Comparison of ENCODE assay signal across 12 cellular contexts in genomic region chr9:87194471-87194870, GRCh38.
DNase-seq lines count a peak whose midpoint lies in the region; TF ChIP-seq lines count a peak whose summit lies in the region.
"Had no signal": no experiment of that assay in that cellular context is flagged by ENCODE, and none has a peak within 500 bp of the region (broad histone marks: within the 10 kb centered on the region; RNA-seq: fewer than 3 reads in every experiment).

No MANE protein-coding gene starts in this region.

- TF ChIP-seq CTCF in smooth muscle cell (IDR thresholded peaks at IDR 0.05; ENCODE audit: borderline replicate concordance, insufficient read depth, poor library complexity, severe bottlenecking), result no peak

- H3K9me3 ChIP-seq in smooth muscle cell (replicated peaks; ENCODE audit: low read depth) (no peaks in the 10 kb centered on the region), Karpas-422 (ENCODE audit: low read length) (no peaks in the 10 kb centered on the region)
- H3K9me3 ChIP-seq: pancreas had no signal

- DNase-seq in GM04503 (ENCODE audit: low read depth) (peak; percentile 84), amniotic epithelial cell (ENCODE audit: low read depth) (peak; percentile 94), iris pigment epithelial cell (ENCODE audit: low read depth) (peak; percentile 96), smooth muscle cell (lab: John Stamatoyannopoulos, UW; ENCODE audit: unreplicated experiment) (no peak), NOMO-1 treated with dmso at 0.1 percent for 144 hours (lab: John Stamatoyannopoulos, UW; ENCODE audit: unreplicated experiment) (no peak), Karpas-422 (no peak), NCI-H1092 (lab: John Stamatoyannopoulos, UW) (no peak), mucosa of gallbladder (ENCODE audit: low spot score) (no peak)
- DNase-seq: activated CD4-positive, alpha-beta T cell treated with anti-CD3 and anti-CD28 coated beads, Interleukin-2, amount 10 ng/mL, durations not matched to agents 7 days and 5 days; COR-L47; NCI-H1417; pancreas had no signal

- no peaks in the 10 kb centered on the region for H3K36me3 ChIP-seq in smooth muscle cell (ENCODE audit: low read depth)
- no peaks in the 10 kb centered on the region for H3K36me3 ChIP-seq in Karpas-422 (ENCODE audit: insufficient read depth, low read length)
- H3K36me3 ChIP-seq: pancreas had no signal

- peak overlapping the region; percentile 72 for H3K4me2 ChIP-seq in smooth muscle cell
- H3K4me2 ChIP-seq in Karpas-422 (ENCODE audit: low read depth, low read length, poor library complexity, severe bottlenecking), result no peak overlapping the region

- H3K27me3 ChIP-seq in smooth muscle cell (ENCODE audit: low read depth) (no peaks in the 10 kb centered on the region), Karpas-422 (ENCODE audit: low read length) (no peaks in the 10 kb centered on the region)
- H3K27me3 ChIP-seq: pancreas had no signal

- H3K79me2 ChIP-seq in smooth muscle cell (ENCODE audit: low read depth) (no peaks in the 10 kb centered on the region), Karpas-422 (ENCODE audit: low read length) (no peaks in the 10 kb centered on the region)

- H3K4me1 ChIP-seq in smooth muscle cell (ENCODE audit: low read depth) (peaks cover 7% of the 10 kb centered on the region), Karpas-422 (ENCODE audit: low read length) (no peaks in the 10 kb centered on the region)
- H3K4me1 ChIP-seq: pancreas had no signal

- H3F3A ChIP-seq in smooth muscle cell (ENCODE audit: low read depth), result peaks cover 11% of the 10 kb centered on the region

- H4K20me1 ChIP-seq in smooth muscle cell (ENCODE audit: low read depth), result no peaks in the 10 kb centered on the region
- no peaks in the 10 kb centered on the region for H4K20me1 ChIP-seq in Karpas-422 (ENCODE audit: insufficient read depth, low read depth, low read length)

- WGBS in smooth muscle cell (ENCODE audit: low lambda C conversion rate), result 6% methylated on average over 4 of the region's 4 CpGs

- H3K9ac ChIP-seq in smooth muscle cell (ENCODE audit: low read depth) (peak overlapping the region; percentile 79), Karpas-422 (ENCODE audit: low read length) (no peak overlapping the region)

- H3K27ac ChIP-seq in smooth muscle cell (ENCODE audit: low read depth) (peak overlapping the region; percentile 95), Karpas-422 (ENCODE audit: low read length) (no peak overlapping the region)

- H2AFZ ChIP-seq in smooth muscle cell (ENCODE audit: low read depth) (no peak overlapping the region), Karpas-422 (ENCODE audit: low read length) (no peak overlapping the region)

- H3K4me3 ChIP-seq in smooth muscle cell (peak overlapping the region; percentile 2), Karpas-422 (ENCODE audit: low read length) (no peak overlapping the region)
- H3K4me3 ChIP-seq: pancreas had no signal

- H3K9me2 ChIP-seq in Karpas-422 (replicated peaks; ENCODE audit: insufficient read depth, low read length), result no peaks in the 10 kb centered on the region

Comparison
In these comparisons a context has a peak if more than half of its experiments do, and no peak if none do; other contexts are left out.
1. DNase-seq: peak in GM04503 (single experiment), amniotic epithelial cell (single experiment) and iris pigment epithelial cell (single experiment); none in smooth muscle cell (single experiment), NOMO-1 treated with dmso at 0.1 percent for 144 hours (single experiment), Karpas-422 (single experiment), NCI-H1092 (single experiment) and mucosa of gallbladder (single experiment).